ENCODE assay signal across 26 cellular contexts in the genomic region with DNA sequence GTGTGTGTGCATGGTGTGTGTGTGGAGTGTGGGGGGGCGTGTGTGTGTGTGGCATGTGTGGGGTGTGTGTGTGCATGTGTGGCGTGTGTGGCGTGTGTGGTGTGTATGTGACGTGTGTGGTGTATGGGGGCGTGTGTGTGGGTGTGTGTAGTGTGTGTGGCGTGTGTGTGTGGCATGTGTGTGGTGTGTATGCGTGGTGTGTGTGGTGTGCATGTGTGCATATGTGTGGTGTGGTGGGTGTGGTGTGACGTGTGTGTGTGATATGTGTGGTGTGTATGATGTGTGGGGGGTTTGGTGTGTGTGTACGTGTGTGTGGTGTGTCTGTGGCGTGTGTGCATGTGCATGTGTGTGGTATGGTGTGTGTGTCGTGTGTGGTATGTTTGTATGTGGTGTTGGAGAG. TPM values are rescaled to one million over a fixed set of nuclear protein-coding genes. Genes with fewer than 3 reads are reported as not detected.
DNase-seq lines count a peak whose midpoint lies in the region; ATAC-seq, FAIRE-seq and TF ChIP-seq lines count a peak whose summit lies in the region.
"Had no signal": no experiment of that assay in that cellular context is flagged by ENCODE, and none has a peak within 500 bp of the region (broad histone marks: within the 10 kb centered on the region; RNA-seq: fewer than 3 reads in every experiment).

No MANE protein-coding gene starts in this region.

- H2BK5ac ChIP-seq in IMR-90 (ENCODE audit: low read depth, low read length, poor library complexity, severe bottlenecking) (peak overlapping the region; percentile 92), H1 (ENCODE audit: low read depth, low read length) (peak overlapping the region; percentile 29; the same call in 1 of the 2 replicates)

- H3K4me3 ChIP-seq in IMR-90 (ENCODE audit: insufficient read depth, low read depth, low read length) (no peak overlapping the region), H1 (ENCODE audit: extremely low read depth in 1 of 4, insufficient read depth in 2 of 4, low read depth in 3 of 4, low read length in 4 of 4) (no peak overlapping the region)
- H3K4me3 ChIP-seq: BLaER1, GM12878, MG63, SJCRH30 had no signal

- peak overlapping the region; percentile 62; the same call in 1 of the 2 replicates for H2BK12ac ChIP-seq in H1 (ENCODE audit: low read depth, low read length)

- H3K23ac ChIP-seq in IMR-90 (ENCODE audit: low read depth, low read length) = no peak overlapping the region
- no peak overlapping the region for H3K23ac ChIP-seq in H1 (ENCODE audit: insufficient read length)

- TF ChIP-seq RAD21 in IMR-90 (IDR thresholded peaks at IDR 0.05; ENCODE audit: low read length) (no peak), H1 (IDR thresholded peaks at IDR 0.05 in 1 of 2, conservative IDR thresholded peaks at IDR 0.05 in 1 of 2; ENCODE audit: low read depth in 2 of 2, low read length in 2 of 2) (no peak)

- POLR2A ChIA-PET in IMR-90 (lab: Charles Lee; ENCODE audit: unreplicated experiment) = no interaction called here
- POLR2A ChIA-PET in H1 (lab: Charles Lee; ENCODE audit: partially characterized antibody) = no interaction called here

- H2BK15ac ChIP-seq in IMR-90 (ENCODE audit: low read depth, low read length) (no peak overlapping the region), H1 (ENCODE audit: low read length) (peak overlapping the region; percentile 85; the same call in 1 of the 2 replicates)

- no peaks in the 10 kb centered on the region for H4K20me1 ChIP-seq in IMR-90 (ENCODE audit: insufficient read depth, low read length)
- H4K20me1 ChIP-seq in H1 (replicated peaks in 1 of 2; ENCODE audit: control insufficient read depth in 1 of 2, insufficient read depth in 2 of 2, low read length in 2 of 2) = peaks cover 0 to 8% of the 10 kb centered on the region in 2 experiments

- no peaks in the 10 kb centered on the region for H3K4me1 ChIP-seq in IMR-90 (ENCODE audit: control insufficient read depth, insufficient read depth, low read length)
- peaks cover 0 to 5% (median 1%) of the 10 kb centered on the region in 4 experiments; a peak in 3 of 7 replicates for H3K4me1 ChIP-seq in H1 (replicated peaks in 1 of 4; ENCODE audit: control insufficient read depth in 3 of 4, insufficient read depth in 4 of 4, low read length in 3 of 4)
- H3K4me1 ChIP-seq: SJCRH30 had no signal

- H2AK9ac ChIP-seq in IMR-90 (replicated peaks; ENCODE audit: low read depth, low read length, poor library complexity) = no peak overlapping the region

- 0 out of 2 replicates have a peak, but pooled peaks cover 3% of the 10 kb centered on the region for H3K9me1 ChIP-seq in IMR-90 (ENCODE audit: insufficient read depth, low read length)

- no peak overlapping the region for H3K9ac ChIP-seq in IMR-90 (ENCODE audit: low read depth, low read length)
- H3K9ac ChIP-seq in H1 (replicated peaks in 1 of 4; ENCODE audit: extremely low read depth in 1 of 4, low read depth in 3 of 4, low read length in 3 of 4) = no peak overlapping the region
- H3K9ac ChIP-seq: BLaER1 had no signal

- peaks cover 9% of the 10 kb centered on the region; the same call in 1 of the 2 replicates for H3K23me2 ChIP-seq in H1 (ENCODE audit: low read depth, low read length)

- ATAC-seq in IMR-90 (ENCODE audit: low read depth) (no peak), Right ventricle myocardium inferior (no peak), HG03175 (IDR thresholded peaks at IDR 0.05; ENCODE audit: unreplicated experiment) (no peak)
- ATAC-seq: GM12878, HCT116, SK-N-SH treated with all-trans-retinoic acid at 6 μM for 48 hours had no signal

- intact Hi-C loops in IMR-90 (cut with micrococcal nuclease) (no loop called here), Right ventricle myocardium inferior (cut with DNase I) (no loop called here)

- no peak for TF ChIP-seq EP300 in H1 (IDR thresholded peaks at IDR 0.05; ENCODE audit: borderline replicate concordance in 1 of 2, low read depth in 2 of 2, low read length in 2 of 2)

- TF ChIP-seq CTCF in IMR-90 (conservative IDR thresholded peaks at IDR 0.05; ENCODE audit: low read depth, low read length) (no peak), H1 (IDR thresholded peaks at IDR 0.05; ENCODE audit: control extremely low read depth in 1 of 3, insufficient read depth in 1 of 3, low read depth in 1 of 3, low read length in 3 of 3) (no peak), progenitor cell of endocrine pancreas (IDR thresholded peaks at IDR 0.05; ENCODE audit: unreplicated experiment) (no peak)

- no TSS peak for BruUV-seq in IMR-90 (replicated peaks; lab: Mats Ljungman, UMichigan)

- H3K4me2 ChIP-seq in IMR-90 (ENCODE audit: low read depth, low read length) (no peak overlapping the region), H1 (ENCODE audit: insufficient read depth in 1 of 2, low read depth in 2 of 2, low read length in 2 of 2) (no peak overlapping the region)
- H3K4me2 ChIP-seq: BLaER1 had no signal

- H2AFZ ChIP-seq in IMR-90 (replicated peaks; ENCODE audit: low read length, poor library complexity) (peak overlapping the region; percentile 10), H1 (ENCODE audit: low read length) (no peak overlapping the region)

- H4K91ac ChIP-seq in IMR-90 (ENCODE audit: insufficient read depth, low read depth, low read length) = no peak overlapping the region
- peak overlapping the region; percentile 92 for H4K91ac ChIP-seq in H1 (replicated peaks; ENCODE audit: insufficient read length, low read length)

- dilution Hi-C loops in IMR-90 (cut with HindIII; ENCODE audit: low sequenced_read_pairs, unreplicated experiment) = no loop called here

- H3K79me1 ChIP-seq in IMR-90 (ENCODE audit: low read depth in 1 of 2, low read length in 2 of 2) (no peaks in the 10 kb centered on the region), H1 (ENCODE audit: low read depth, low read length) (no peaks in the 10 kb centered on the region; the same call in 1 of the 2 replicates)

- TF ChIP-seq POLR2A in GM12891 (IDR thresholded peaks at IDR 0.05; ENCODE audit: low read depth, low read length) = no peak
- TF ChIP-seq POLR2A in IMR-90 (IDR thresholded peaks at IDR 0.05; ENCODE audit: low read depth, low read length) = no peak
- no peak for TF ChIP-seq POLR2A in H1 (IDR thresholded peaks at IDR 0.05; ENCODE audit: control extremely low read depth in 1 of 2, low read depth in 2 of 2, low read length in 2 of 2)

- no peak overlapping the region for H3K56ac ChIP-seq in IMR-90 (ENCODE audit: extremely low read depth, insufficient read depth, low read length)
- peak overlapping the region; percentile 93 for H3K56ac ChIP-seq in H1 (replicated peaks; ENCODE audit: insufficient read length, low read depth, low read length)

- H3K9me3 Mint-ChIP-seq in progenitor cell of endocrine pancreas (ENCODE audit: low read depth) = no peaks in the 10 kb centered on the region
- H3K9me3 Mint-ChIP-seq: CD4-positive, CD25-positive, alpha-beta regulatory T cell had no signal

- peaks cover 5% of the 10 kb centered on the region for H3K4me1 Mint-ChIP-seq in progenitor cell of endocrine pancreas (ENCODE audit: low read depth)
- H3K4me1 Mint-ChIP-seq: CD4-positive, CD25-positive, alpha-beta regulatory T cell had no signal

- H4K5ac ChIP-seq in IMR-90 (ENCODE audit: low read depth, low read length) (no peak overlapping the region), H1 (ENCODE audit: insufficient read length, low read depth, low read length) (no peak overlapping the region)

- H2BK120ac ChIP-seq in IMR-90 (ENCODE audit: low read depth, low read length) (no peak overlapping the region), H1 (replicated peaks; ENCODE audit: low read depth, low read length) (no peak overlapping the region)

- H3K27me3 Mint-ChIP-seq in progenitor cell of endocrine pancreas = peaks cover 26% of the 10 kb centered on the region
- H3K27me3 Mint-ChIP-seq: CD4-positive, CD25-positive, alpha-beta regulatory T cell had no signal

- H2BK20ac ChIP-seq in IMR-90 (ENCODE audit: low read depth, low read length) (no peak overlapping the region), H1 (ENCODE audit: low read length) (0 out of 2 replicates have a peak overlapping the region, but pooled peaks have one; percentile 29)

- H3K4ac ChIP-seq in IMR-90 (ENCODE audit: low read depth, low read length) = no peak overlapping the region
- no peak overlapping the region for H3K4ac ChIP-seq in H1 (replicated peaks; ENCODE audit: insufficient read length, low read depth, low read length)

- no peaks in the 10 kb centered on the region for H3K9me3 ChIP-seq in IMR-90 (ENCODE audit: control insufficient read depth, insufficient read depth, low read length)
- H3K9me3 ChIP-seq in H1 (ENCODE audit: insufficient read depth in 2 of 2, low read depth in 1 of 2, low read length in 1 of 2) = no peaks in the 10 kb centered on the region
- H3K9me3 ChIP-seq: BLaER1, MG63, SJCRH30 had no signal

- H3K36me3 ChIP-seq in IMR-90 (ENCODE audit: control insufficient read depth, insufficient read depth, low read length) (no peaks in the 10 kb centered on the region), H1 (ENCODE audit: control insufficient read depth in 2 of 4, insufficient read depth in 4 of 4, low read length in 3 of 4) (no peaks in the 10 kb centered on the region)
- H3K36me3 ChIP-seq: BLaER1, MG63, SJCRH30 had no signal

- H3K27ac ChIP-seq in IMR-90 (ENCODE audit: insufficient read depth, low read length) (no peak overlapping the region), H1 (ENCODE audit: low read depth, low read length) (no peak overlapping the region)
- H3K27ac ChIP-seq: BLaER1, HL-60, SJCRH30 had no signal

- H3K79me2 ChIP-seq in H1 (ENCODE audit: control insufficient read depth in 1 of 2, insufficient read depth in 2 of 2, low read length in 2 of 2) = no peaks in the 10 kb centered on the region

- H4K8ac ChIP-seq in IMR-90 (ENCODE audit: low read depth in 2 of 2, low read length in 2 of 2) = no peak overlapping the region
- no peak overlapping the region for H4K8ac ChIP-seq in H1 (ENCODE audit: extremely low read depth, insufficient read depth, low read length)

- peak overlapping the region; percentile 63 for H3K27ac Mint-ChIP-seq in progenitor cell of endocrine pancreas

- CTCF ChIA-PET in IMR-90 (lab: Yijun Ruan, JAX) = no interaction called here
- CTCF ChIA-PET in H1 (lab: Charles Lee; ENCODE audit: partially characterized antibody) = interaction anchor here (0.6 to 1.4 kb wide), 2 partner anchors 222 to 373 kb away, joined by 3 to 6 read pairs; no protein-coding TSS in a partner anchor

- no peak overlapping the region for H3K18ac ChIP-seq in IMR-90 (ENCODE audit: low read depth, low read length)
- no peak overlapping the region for H3K18ac ChIP-seq in H1 (ENCODE audit: extremely low read depth, low read length)

- FAIRE-seq in GM12891 (lab: Jason Lieb, UNC) = peak; percentile 92
- no peak for FAIRE-seq in H1 (lab: Jason Lieb, UNC)
- FAIRE-seq: A204.1, GM12878, RCC 7860 had no signal

- H3K36me3 Mint-ChIP-seq in progenitor cell of endocrine pancreas (ENCODE audit: insufficient read depth) = no peaks in the 10 kb centered on the region
- H3K36me3 Mint-ChIP-seq: CD4-positive, CD25-positive, alpha-beta regulatory T cell had no signal

- H3K14ac ChIP-seq in IMR-90 (replicated peaks; ENCODE audit: low read depth, low read length) (no peak overlapping the region), H1 (ENCODE audit: insufficient read length) (peak overlapping the region; percentile 91)

- DNase-seq in GM12891 (ENCODE audit: insufficient read length, low spot score) (no peak), IMR-90 (no peak), H1 (ENCODE audit: low read depth in 1 of 2, low spot score in 2 of 2) (no peak), progenitor cell of endocrine pancreas (ENCODE audit: low spot score, unreplicated experiment) (no peak), Right ventricle myocardium inferior (ENCODE audit: missing footprints) (no peak)
- DNase-seq in activated CD4-positive, alpha-beta T cell treated with anti-CD3 and anti-CD28 coated beads for 4 hours = no peak
- DNase-seq: CD4-positive, CD25-positive, alpha-beta regulatory T cell; DMS79; EL; GDM1; GOT3; KG1; MG63; NCI-H2029; NCI-H446; NCI-H524 treated with DMSO at 0.1 percent for 48 hours; NCI-H774; SJCRH30 had no signal

- no peak overlapping the region for H3K4me3 Mint-ChIP-seq in progenitor cell of endocrine pancreas (ENCODE audit: low read depth)
- H3K4me3 Mint-ChIP-seq: CD4-positive, CD25-positive, alpha-beta regulatory T cell had no signal

- H3K27me3 ChIP-seq in IMR-90 (ENCODE audit: control insufficient read depth, insufficient read depth, low read length) (no peaks in the 10 kb centered on the region), H1 (replicated peaks in 1 of 4; ENCODE audit: control insufficient read depth in 3 of 4, extremely low read depth in 1 of 4, insufficient read depth in 3 of 4, low read length in 3 of 4) (no peaks in the 10 kb centered on the region)
- H3K27me3 ChIP-seq: MG63, SJCRH30 had no signal

- in situ Hi-C loops in IMR-90 (cut with MboI; ENCODE audit: low sequenced_read_pairs) = no loop called here

- H2AK5ac ChIP-seq in IMR-90 (ENCODE audit: low read depth, low read length) (no peak overlapping the region), H1 (ENCODE audit: low read depth, low read length) (peak overlapping the region; percentile 30; the same call in 1 of the 2 replicates)

- WGBS in IMR-90 (ENCODE audit: extremely low coverage in 2 of 2, insufficient read length in 1 of 2), 2 experiments = 49% methylated on average over 9 of the region's 11 CpGs; no CpG with 5 or more reads in 1 of the 2 experiments
- WGBS in H1 (ENCODE audit: extremely low coverage in 1 of 2, insufficient coverage in 1 of 2, insufficient read length in 1 of 2, insufficient replicate concordance in 2 of 2, low coverage in 1 of 2, low lambda C conversion rate in 2 of 2, missing lambda C conversion rate in 1 of 2), 2 experiments = 84 to 100% methylated on average over 2 to 11 of the region's 11 CpGs

RNA-seq across cellular contexts. Expression of gene CMKLR1, which starts 24.1 kb away (rescaled TPM):
- 11.8 TPM for polyA plus RNA-seq in GM12891 (2012; ENCODE audit: low read depth, missing spikeins)
- not detected in 2 replicates for total RNA-seq in IMR-90 (2012; rRNA removed)
- not detected in 2 replicates for polyA plus RNA-seq in IMR-90 (2012; rRNA removed)
- not detected in 2 replicates for polyA plus RNA-seq in IMR-90 (2012; cell fraction: cytosol; rRNA removed)
- not detected in 2 replicates for polyA plus RNA-seq in IMR-90 (2012; cell fraction: nucleus; rRNA removed; ENCODE audit: low replicate concordance)
- 1.7 and 2.1 TPM in 2 replicates for total RNA-seq in H1 (2021; fragmentation: NEBNext Ultra II Directional; extraction: Animal tissue kit (Norgen Biotek cat#: 25700))
- 2.8 and 2.9 TPM in 2 replicates for polyA plus RNA-seq in H1 (2011; rRNA removed)
- polyA plus RNA-seq in H1 (2011; cell fraction: cytosol; rRNA removed) = 1.3 TPM
- polyA plus RNA-seq in H1 (2011; cell fraction: nucleus; rRNA removed) = 1.8 TPM
- polyA plus RNA-seq in H1 (2012, experiment 1 of 2) = 0.69 to 2.0 TPM (median 1.2 TPM) in 4 replicates
- polyA plus RNA-seq in H1 (2012, experiment 2 of 2) = 0.59 TPM
- 1.4 TPM for polyA plus RNA-seq in H1 (2013, experiment 1 of 2)
- 1.7 TPM for polyA plus RNA-seq in H1 (2013, experiment 2 of 2)
- 10.8 and 12.2 TPM in 2 replicates for polyA minus RNA-seq in H1 (2011; rRNA and poly(A)+ RNA removed)
- 0.81 TPM for polyA minus RNA-seq in H1 (2011; cell fraction: cytosol; rRNA and poly(A)+ RNA removed)
- polyA minus RNA-seq in H1 (2011; cell fraction: nucleus; rRNA and poly(A)+ RNA removed) = 1.7 TPM
- total RNA-seq in progenitor cell of endocrine pancreas = not detected in 2 replicates
- 10.6 TPM for total RNA-seq in Right ventricle myocardium inferior
